In the genomic region with DNA sequence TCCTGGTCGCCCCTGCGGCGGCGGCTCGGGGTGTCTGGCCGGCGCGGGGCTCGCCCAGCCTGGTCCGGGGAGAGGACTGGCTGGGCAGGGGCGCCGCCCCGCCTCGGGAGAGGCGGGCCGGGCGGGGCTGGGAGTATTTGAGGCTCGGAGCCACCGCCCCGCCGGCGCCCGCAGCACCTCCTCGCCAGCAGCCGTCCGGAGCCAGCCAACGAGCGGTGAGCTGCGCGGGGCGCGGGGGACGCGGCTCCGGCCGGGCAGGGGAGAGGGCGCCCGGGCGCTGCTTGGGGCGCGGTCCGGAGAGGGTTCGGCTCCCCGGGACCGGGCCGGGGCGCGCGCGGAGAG, we compare ENCODE assay signal across 1 cellular context.
TF ChIP-seq lines count a peak whose summit lies in the region.

LGALS3 (plus strand) TSS at position 167 of the 342 bp plus-strand sequence. CDS start 8,122 bp downstream, outside the sequence.

TF ChIP-seq in IMR-90, 13 proteins besides CTCF, POLR2A, EP300 and RAD21 (continued from another document):
- TF ChIP-seq RFX5 (IDR thresholded peaks at IDR 0.05; ENCODE audit: low read depth, low read length), result no peak
- no peak for TF ChIP-seq BHLHE40 (IDR thresholded peaks at IDR 0.05; ENCODE audit: low read depth, low read length)
- no peak for TF ChIP-seq RCOR1 (IDR thresholded peaks at IDR 0.05; ENCODE audit: insufficient replicate concordance, low read length)
- no peak; the same call in 1 of the 2 replicates for TF ChIP-seq MAZ (IDR thresholded peaks at IDR 0.05; ENCODE audit: borderline replicate concordance, low read depth, low read length)
- no peak for TF ChIP-seq CEBPB (IDR thresholded peaks at IDR 0.05; ENCODE audit: low read depth, low read length)
TF ChIP-seq in IMR-90: peak in this region for 0.
